Comparison of ENCODE assay signal across 14 cellular contexts in genomic region chr9:71624728-71625127, GRCh38.
"Had no signal": no experiment of that assay in that cellular context is flagged by ENCODE, and none has a peak within 500 bp of the region (broad histone marks: within the 10 kb centered on the region; RNA-seq: fewer than 3 reads in every experiment).

No MANE protein-coding gene starts in this region.

- H3K4me3 ChIP-seq: dorsolateral prefrontal cortex had no signal

- DNase-seq: activated CD4-positive, alpha-beta T cell treated with anti-CD3 and anti-CD28 coated beads for 36 hours; activated CD8-positive, alpha-beta memory T cell treated with anti-CD3 and anti-CD28 coated beads for 24 hours; amniotic stem cell; dorsolateral prefrontal cortex; hippocampal formation; left ventricle myocardium superior; mesendoderm; nephron progenitor cell; stimulated activated CD4-positive, alpha-beta T cell treated with anti-CD3 and anti-CD28 coated beads, Interleukin-2, amount 100 ng/mL, for 48 hours; stimulated activated naive CD4-positive, alpha-beta T cell treated with Interleukin-2 at 50 U/mL for 16 hours; T1000; trophoblast cell had no signal

- H3K4me1 Mint-ChIP-seq: activated CD4-positive, alpha-beta T cell treated with anti-CD3 and anti-CD28 coated beads for 36 hours; nephron progenitor cell had no signal

- H3K4me3 Mint-ChIP-seq: activated CD4-positive, alpha-beta T cell treated with anti-CD3 and anti-CD28 coated beads for 36 hours; nephron progenitor cell had no signal

- H3K27ac ChIP-seq: dorsolateral prefrontal cortex, VCaP had no signal

- H3K27ac Mint-ChIP-seq: activated CD4-positive, alpha-beta T cell treated with anti-CD3 and anti-CD28 coated beads for 36 hours; activated naive CD4-positive, alpha-beta T cell treated with anti-CD3 and anti-CD28 coated beads, Interleukin-2, amount 50 U/mL, for 72 hours; nephron progenitor cell had no signal

- H3K9me3 Mint-ChIP-seq: activated naive CD4-positive, alpha-beta T cell treated with anti-CD3 and anti-CD28 coated beads, Interleukin-2, amount 50 U/mL, for 72 hours; nephron progenitor cell had no signal

- H3K27me3 ChIP-seq: dorsolateral prefrontal cortex had no signal

- ATAC-seq: activated CD4-positive, alpha-beta T cell treated with anti-CD3 and anti-CD28 coated beads for 36 hours; activated naive CD4-positive, alpha-beta T cell treated with anti-CD3 and anti-CD28 coated beads, Interleukin-2, amount 50 U/mL, for 72 hours; left ventricle myocardium superior had no signal

- H3K36me3 Mint-ChIP-seq: activated naive CD4-positive, alpha-beta T cell treated with anti-CD3 and anti-CD28 coated beads, Interleukin-2, amount 50 U/mL, for 72 hours had no signal
